Comparison of ENCODE assay signal across 1 cellular context in genomic region chr5:44808435-44809214, GRCh38.
TF ChIP-seq lines count a peak whose summit lies in the region.

TSS of gene MRPS30 (plus strand) at chr5:44808947. CDS start at chr5:44808963, 16 bp downstream.

TF ChIP-seq in HepG2, 621 proteins besides CTCF, POLR2A, EP300 and RAD21 (continued from another document and continues in another):
- TF ChIP-seq ZNF142 (CRISPR knock-in tag; IDR thresholded peaks at IDR 0.05), result peak; percentile 58; the same call in 1 of the 2 replicates
- TF ChIP-seq ZNF446 (CRISPR knock-in tag; IDR thresholded peaks at IDR 0.05), result peak; percentile 63; the same call in 1 of the 2 replicates
- no peak for TF ChIP-seq ZNF780A (CRISPR knock-in tag; IDR thresholded peaks at IDR 0.05)
- peak; percentile 64; the same call in 1 of the 2 replicates for TF ChIP-seq MTA1 (CRISPR knock-in tag; IDR thresholded peaks at IDR 0.05; ENCODE audit: borderline replicate concordance)
- TF ChIP-seq ZNF775 (CRISPR knock-in tag; IDR thresholded peaks at IDR 0.05; ENCODE audit: borderline replicate concordance), result no peak
- no peak for TF ChIP-seq ZNF20 (CRISPR knock-in tag; IDR thresholded peaks at IDR 0.05)
- TF ChIP-seq ZNF562 (CRISPR knock-in tag; IDR thresholded peaks at IDR 0.05; ENCODE audit: borderline replicate concordance), result no peak
- 0 out of 2 replicates have a peak, but pooled peaks have one; percentile 36 for TF ChIP-seq AHDC1 (CRISPR knock-in tag; IDR thresholded peaks at IDR 0.05; ENCODE audit: borderline replicate concordance)
- no peak for TF ChIP-seq ZNF484 (CRISPR knock-in tag; IDR thresholded peaks at IDR 0.05; ENCODE audit: borderline replicate concordance, low read depth)
- peak; percentile 13 for TF ChIP-seq TEAD3 (CRISPR knock-in tag; optimal IDR thresholded peaks at IDR 0.05; ENCODE audit: borderline replicate concordance)
- TF ChIP-seq ZBTB37 (CRISPR knock-in tag; IDR thresholded peaks at IDR 0.05), result no peak
- peak; percentile 66; the same call in 1 of the 2 replicates for TF ChIP-seq SIN3A (IDR thresholded peaks at IDR 0.05; ENCODE audit: borderline replicate concordance, low read depth, low read length)
- TF ChIP-seq PHF20 (CRISPR knock-in tag; IDR thresholded peaks at IDR 0.05), result peak; percentile 86
- TF ChIP-seq ZBTB8A (CRISPR knock-in tag; IDR thresholded peaks at IDR 0.05; ENCODE audit: borderline replicate concordance, low read depth), result no peak
- peak; percentile 88 for TF ChIP-seq RFX5 (IDR thresholded peaks at IDR 0.05; ENCODE audit: low read depth, low read length)
- 0 out of 2 replicates have a peak, but pooled peaks have one; percentile 44 for TF ChIP-seq ZMAT3 (CRISPR knock-in tag; conservative IDR thresholded peaks at IDR 0.05)
- no peak for TF ChIP-seq ZBTB40 (IDR thresholded peaks at IDR 0.05)
- TF ChIP-seq ZBTB40 (CRISPR knock-in tag; IDR thresholded peaks at IDR 0.05), result peak; percentile 80; the same call in 1 of the 2 replicates
- no peak for TF ChIP-seq ZNF609 (CRISPR knock-in tag; IDR thresholded peaks at IDR 0.05; ENCODE audit: borderline replicate concordance)
- 0 out of 2 replicates have a peak, but pooled peaks have one; percentile 32 for TF ChIP-seq RNF2 (conservative IDR thresholded peaks at IDR 0.05; ENCODE audit: low read depth)
- 0 out of 2 replicates have a peak, but pooled peaks have one; percentile 73 for TF ChIP-seq DNMT3B (CRISPR knock-in tag; conservative IDR thresholded peaks at IDR 0.05)
- peak; percentile 64; the same call in 1 of the 2 replicates for TF ChIP-seq TMF1 (CRISPR knock-in tag; IDR thresholded peaks at IDR 0.05; ENCODE audit: low read depth)
- TF ChIP-seq PLRG1 (conservative IDR thresholded peaks at IDR 0.05), result no peak
- peak; percentile 94 for TF ChIP-seq ATF1 (CRISPR knock-in tag; IDR thresholded peaks at IDR 0.05)
- TF ChIP-seq ZC3H4 (CRISPR knock-in tag; IDR thresholded peaks at IDR 0.05; ENCODE audit: borderline replicate concordance), result no peak
